In genomic region chr1:212752934-212753497, GRCh38 we compare ENCODE assay signal across 9 cellular contexts. TPM values are rescaled to one million over a fixed set of nuclear protein-coding genes. Genes with fewer than 3 reads are reported as not detected.
A peak's percentile ranks its signal among the peaks of the same experiment; 100 is the strongest.
DNase-seq lines count a peak whose midpoint lies in the region; ATAC-seq lines count a peak whose summit lies in the region.
"Had no signal": no experiment of that assay in that cellular context is flagged by ENCODE, and none has a peak within 500 bp of the region (broad histone marks: within the 10 kb centered on the region; RNA-seq: fewer than 3 reads in every experiment).

No MANE protein-coding gene starts in this region.

- peaks cover 1% of the 10 kb centered on the region for H3K79me1 ChIP-seq in mesendoderm (ENCODE audit: low read length)

- H4K8ac ChIP-seq in mesendoderm (ENCODE audit: low read depth, low read length), result no peak overlapping the region

- no peak overlapping the region for H2BK120ac ChIP-seq in mesendoderm (ENCODE audit: low read depth, low read length)

- no peaks in the 10 kb centered on the region for H3K9me3 Mint-ChIP-seq in activated CD4-positive, alpha-beta T cell treated with anti-CD3 and anti-CD28 coated beads, Interleukin-2, amount 10 ng/mL, durations not matched to agents 24 days and 14 days
- H3K9me3 Mint-ChIP-seq in dendritic cell treated with granulocyte-macrophage colony-stimulating factor and Interleukin-4, amounts not matched to agents 40 ng/mL and 50 ng/mL, for 4 days, result no peaks in the 10 kb centered on the region
- H3K9me3 Mint-ChIP-seq in stimulated activated naive B cell treated with anti-CD40 and anti-IgM and Interleukin-4, amounts not matched to agents 10 μg/mL and 1 μg/mL and 100 μg/mL, for 72 hours, result no peaks in the 10 kb centered on the region

- H3K23ac ChIP-seq in mesendoderm (ENCODE audit: low read length), result no peak overlapping the region

- no peaks in the 10 kb centered on the region for H3K79me2 ChIP-seq in mesendoderm (ENCODE audit: control insufficient read depth, insufficient read depth, low read length)

- no peak overlapping the region for H3K18ac ChIP-seq in mesendoderm (ENCODE audit: low read length)

- H3K4ac ChIP-seq in mesendoderm (ENCODE audit: low read depth, low read length), result no peak overlapping the region

- H3K56ac ChIP-seq in mesendoderm (ENCODE audit: low read length), result no peak overlapping the region

- H2BK5ac ChIP-seq in mesendoderm (ENCODE audit: low read length), result no peak overlapping the region

- peak; percentile 65 for DNase-seq in activated CD4-positive, alpha-beta T cell treated with anti-CD3 and anti-CD28 coated beads, Interleukin-2, amount 10 ng/mL, durations not matched to agents 24 days and 14 days
- no peak for DNase-seq in activated CD4-positive, alpha-beta T cell treated with anti-CD3 and anti-CD28 coated beads for 48 hours
- DNase-seq in stimulated activated naive B cell treated with anti-CD40 and anti-IgM and Interleukin-4, amounts not matched to agents 10 μg/mL and 1 μg/mL and 100 μg/mL, for 72 hours, result no peak
- DNase-seq in C1 segment of cervical spinal cord (lab: John Stamatoyannopoulos, UW) (no peak), dedifferentiated amniotic fluid mesenchymal stem cell (ENCODE audit: extremely low spot score) (no peak), mesendoderm (no peak)
- DNase-seq: H7 had no signal

- no peak overlapping the region for H2BK15ac ChIP-seq in mesendoderm (replicated peaks; ENCODE audit: low read depth)

- no peak overlapping the region for H2AK5ac ChIP-seq in mesendoderm (ENCODE audit: low read length)

- no peaks in the 10 kb centered on the region for H3K27me3 Mint-ChIP-seq in activated CD4-positive, alpha-beta T cell treated with anti-CD3 and anti-CD28 coated beads, Interleukin-2, amount 10 ng/mL, durations not matched to agents 24 days and 14 days
- H3K27me3 Mint-ChIP-seq in dendritic cell treated with granulocyte-macrophage colony-stimulating factor and Interleukin-4, amounts not matched to agents 40 ng/mL and 50 ng/mL, for 4 days, result no peaks in the 10 kb centered on the region
- no peaks in the 10 kb centered on the region for H3K27me3 Mint-ChIP-seq in stimulated activated naive B cell treated with anti-CD40 and anti-IgM and Interleukin-4, amounts not matched to agents 10 μg/mL and 1 μg/mL and 100 μg/mL, for 72 hours

- H4K5ac ChIP-seq in mesendoderm (ENCODE audit: low read length), result no peak overlapping the region

- H3K27me3 ChIP-seq in mesendoderm (ENCODE audit: insufficient read depth, low read length, poor library complexity), result no peaks in the 10 kb centered on the region

- H3K4me1 Mint-ChIP-seq in activated CD4-positive, alpha-beta T cell treated with anti-CD3 and anti-CD28 coated beads, Interleukin-2, amount 10 ng/mL, durations not matched to agents 24 days and 14 days, result peaks cover 32% of the 10 kb centered on the region
- H3K4me1 Mint-ChIP-seq in dendritic cell treated with granulocyte-macrophage colony-stimulating factor and Interleukin-4, amounts not matched to agents 40 ng/mL and 50 ng/mL, for 4 days (ENCODE audit: low read depth), result peaks cover 41% of the 10 kb centered on the region
- H3K4me1 Mint-ChIP-seq in stimulated activated naive B cell treated with anti-CD40 and anti-IgM and Interleukin-4, amounts not matched to agents 10 μg/mL and 1 μg/mL and 100 μg/mL, for 72 hours, result peaks cover 29 to 51% of the 10 kb centered on the region in 2 donors

- no peak overlapping the region for H3K4me3 ChIP-seq in mesendoderm (ENCODE audit: low read length)

- no peak overlapping the region for H3K27ac ChIP-seq in mesendoderm (ENCODE audit: low read depth, low read length)

- H3K36me3 Mint-ChIP-seq in activated CD4-positive, alpha-beta T cell treated with anti-CD3 and anti-CD28 coated beads, Interleukin-2, amount 10 ng/mL, durations not matched to agents 24 days and 14 days (ENCODE audit: low read depth), result peaks cover 14% of the 10 kb centered on the region
- peaks cover 17% of the 10 kb centered on the region for H3K36me3 Mint-ChIP-seq in dendritic cell treated with granulocyte-macrophage colony-stimulating factor and Interleukin-4, amounts not matched to agents 40 ng/mL and 50 ng/mL, for 4 days (ENCODE audit: low read depth)
- H3K36me3 Mint-ChIP-seq in stimulated activated naive B cell treated with anti-CD40 and anti-IgM and Interleukin-4, amounts not matched to agents 10 μg/mL and 1 μg/mL and 100 μg/mL, for 72 hours, result peaks cover 10 to 21% of the 10 kb centered on the region in 2 donors

- intact Hi-C loops in activated CD4-positive, alpha-beta T cell treated with anti-CD3 and anti-CD28 coated beads, Interleukin-2, amount 10 ng/mL, durations not matched to agents 24 days and 14 days (cut with micrococcal nuclease), result loop anchor here (1.0 to 2.0 kb wide), 6 partner anchors 14 to 74 kb away; no protein-coding TSS in a partner anchor
- intact Hi-C loops in dendritic cell treated with granulocyte-macrophage colony-stimulating factor and Interleukin-4, amounts not matched to agents 40 ng/mL and 50 ng/mL, for 4 days (cut with micrococcal nuclease), result loop anchor here (2.0 to 5.0 kb wide), 2 partner anchors 20 to 56 kb away; partner anchors contain the start of gene BATF3

- no CpG with 5 or more reads among the region's 3 CpGs for WGBS in mesendoderm (ENCODE audit: extremely low coverage, insufficient coverage, low lambda C conversion rate)

- H3K27ac Mint-ChIP-seq in activated CD4-positive, alpha-beta T cell treated with anti-CD3 and anti-CD28 coated beads, Interleukin-2, amount 10 ng/mL, durations not matched to agents 24 days and 14 days, result peak overlapping the region; percentile 36
- peak overlapping the region; percentile 85 for H3K27ac Mint-ChIP-seq in dendritic cell treated with granulocyte-macrophage colony-stimulating factor and Interleukin-4, amounts not matched to agents 40 ng/mL and 50 ng/mL, for 4 days
- H3K27ac Mint-ChIP-seq in stimulated activated naive B cell treated with anti-CD40 and anti-IgM and Interleukin-4, amounts not matched to agents 10 μg/mL and 1 μg/mL and 100 μg/mL, for 72 hours, result peak overlapping the region; percentile 63

- H3K4me1 ChIP-seq in mesendoderm (ENCODE audit: control insufficient read depth, low read depth, low read length), result no peaks in the 10 kb centered on the region

- no peak overlapping the region for H3K4me2 ChIP-seq in mesendoderm (ENCODE audit: low read length)

- no peaks in the 10 kb centered on the region for H3K36me3 ChIP-seq in mesendoderm (ENCODE audit: control insufficient read depth, insufficient read depth, low read length)

- H3K4me3 Mint-ChIP-seq in activated CD4-positive, alpha-beta T cell treated with anti-CD3 and anti-CD28 coated beads, Interleukin-2, amount 10 ng/mL, durations not matched to agents 24 days and 14 days, result peak overlapping the region; percentile 5
- H3K4me3 Mint-ChIP-seq in dendritic cell treated with granulocyte-macrophage colony-stimulating factor and Interleukin-4, amounts not matched to agents 40 ng/mL and 50 ng/mL, for 4 days, result peak overlapping the region; percentile 65
- peak overlapping the region; percentile 64 to 68 for H3K4me3 Mint-ChIP-seq in stimulated activated naive B cell treated with anti-CD40 and anti-IgM and Interleukin-4, amounts not matched to agents 10 μg/mL and 1 μg/mL and 100 μg/mL, for 72 hours

- H3K9ac ChIP-seq in mesendoderm (ENCODE audit: low read length), result no peak overlapping the region

- ATAC-seq in HG03342 (IDR thresholded peaks at IDR 0.05; ENCODE audit: unreplicated experiment), result peak; percentile 28
- ATAC-seq in stimulated activated naive B cell treated with anti-CD40 and anti-IgM and Interleukin-4, amounts not matched to agents 10 μg/mL and 1 μg/mL and 100 μg/mL, for 72 hours (replicated peaks), result peak in 1 of 2 donors; percentile 68

RNA-seq across cellular contexts. Expression of gene NSL1, which starts 38.6 kb away (rescaled TPM):
- 37.3 and 40.0 TPM in 2 replicates for total RNA-seq in activated CD4-positive, alpha-beta T cell treated with anti-CD3 and anti-CD28 coated beads, Interleukin-2, amount 10 ng/mL, durations not matched to agents 24 days and 14 days
- 34.4 TPM for polyA plus RNA-seq in mesendoderm (2013, experiment 1 of 2)
- 36.3 TPM for polyA plus RNA-seq in mesendoderm (2013, experiment 2 of 2)

RNA-seq across cellular contexts. Expression of gene TATDN3, which starts 38.7 kb away (rescaled TPM):
- total RNA-seq in activated CD4-positive, alpha-beta T cell treated with anti-CD3 and anti-CD28 coated beads, Interleukin-2, amount 10 ng/mL, durations not matched to agents 24 days and 14 days, result 15.1 and 16.2 TPM in 2 replicates
- 9.4 TPM for polyA plus RNA-seq in mesendoderm (2013, experiment 1 of 2)
- 9.0 TPM for polyA plus RNA-seq in mesendoderm (2013, experiment 2 of 2)

RNA-seq across cellular contexts. Expression of gene BATF3, which starts 53.4 kb away (rescaled TPM):
- total RNA-seq in activated CD4-positive, alpha-beta T cell treated with anti-CD3 and anti-CD28 coated beads, Interleukin-2, amount 10 ng/mL, durations not matched to agents 24 days and 14 days, result 100.0 and 100 TPM in 2 replicates
- polyA plus RNA-seq in mesendoderm (2013, experiment 1 of 2), result 4.5 TPM
- 5.8 TPM for polyA plus RNA-seq in mesendoderm (2013, experiment 2 of 2)

Comparison
In these comparisons a context has a peak if more than half of its experiments do, and no peak if none do; other contexts are left out.
1. H3K4me3 Mint-ChIP-seq: peak in every context shown above with its lines; median percentile 66 in stimulated activated naive B cell treated with anti-CD40 and anti-IgM and Interleukin-4, amounts not matched to agents 10 μg/mL and 1 μg/mL and 100 μg/mL, for 72 hours; 65 in dendritic cell treated with granulocyte-macrophage colony-stimulating factor and Interleukin-4, amounts not matched to agents 40 ng/mL and 50 ng/mL, for 4 days; 5 in activated CD4-positive, alpha-beta T cell treated with anti-CD3 and anti-CD28 coated beads, Interleukin-2, amount 10 ng/mL, durations not matched to agents 24 days and 14 days.